8 cellular contexts compared by ENCODE assay signal in the genomic region with DNA sequence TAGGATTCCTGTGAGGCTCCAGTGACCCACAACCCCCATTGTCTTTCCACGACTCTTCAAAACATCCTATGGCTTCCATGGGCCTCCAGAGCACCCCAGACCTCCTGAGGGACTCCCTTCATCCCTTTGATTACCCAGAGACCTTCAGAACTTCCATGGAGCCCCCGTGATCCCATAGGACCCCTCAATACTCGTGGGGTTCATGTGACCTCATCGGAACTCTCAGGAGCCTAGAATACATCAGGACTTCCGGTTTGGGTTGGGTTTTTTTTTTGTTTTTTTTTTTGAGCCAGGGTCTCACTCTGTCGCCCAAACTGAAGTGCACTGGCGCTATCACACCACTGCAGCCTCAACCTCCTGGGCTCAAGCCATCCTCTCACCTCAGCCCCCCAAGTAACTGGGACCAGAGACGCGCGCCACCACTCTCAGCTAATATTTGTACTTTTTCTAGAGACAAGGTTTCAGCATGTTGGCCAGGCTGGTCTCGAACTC. TPM values are rescaled to one million over a fixed set of nuclear protein-coding genes. Genes with fewer than 3 reads are reported as not detected.
DNase-seq lines count a peak whose midpoint lies in the region; ATAC-seq and TF ChIP-seq lines count a peak whose summit lies in the region.
"Had no signal": no experiment of that assay in that cellular context is flagged by ENCODE, and none has a peak within 500 bp of the region (broad histone marks: within the 10 kb centered on the region; RNA-seq: fewer than 3 reads in every experiment).

No MANE protein-coding gene starts in this region.

- H3K4me1 ChIP-seq in GM23248 (ENCODE audit: insufficient read depth) (peaks cover 28% of the 10 kb centered on the region), smooth muscle cell (ENCODE audit: low read depth) (peaks cover 13% of the 10 kb centered on the region)

- H2AFZ ChIP-seq in GM23248 (peak overlapping the region; percentile 67), smooth muscle cell (ENCODE audit: low read depth) (peak overlapping the region; percentile 6)

- no peaks in the 10 kb centered on the region for H3K27me3 ChIP-seq in GM23248 (replicated peaks; ENCODE audit: insufficient read depth)
- no peaks in the 10 kb centered on the region for H3K27me3 ChIP-seq in WERI-Rb-1 (ENCODE audit: insufficient read depth, low read depth, severe bottlenecking)
- H3K27me3 ChIP-seq in smooth muscle cell (ENCODE audit: low read depth), result no peaks in the 10 kb centered on the region

- H3K4me3 ChIP-seq in GM23248, result peak overlapping the region; percentile 96
- H3K4me3 ChIP-seq in WERI-Rb-1 (ENCODE audit: low read depth, low read length), result peak overlapping the region; percentile 72
- H3K4me3 ChIP-seq in smooth muscle cell, result peak overlapping the region; percentile 63

- H3K9me3 Mint-ChIP-seq in glutamatergic neuron (ENCODE audit: unreplicated experiment), result peaks cover 4% of the 10 kb centered on the region

- peaks cover 3% of the 10 kb centered on the region for H3K27me3 Mint-ChIP-seq in glutamatergic neuron (ENCODE audit: unreplicated experiment)

- DNase-seq in GM23248 (no peak), WERI-Rb-1 (no peak), glutamatergic neuron (no peak), smooth muscle cell (lab: John Stamatoyannopoulos, UW; ENCODE audit: unreplicated experiment) (no peak), C1 segment of cervical spinal cord (lab: John Stamatoyannopoulos, UW) (no peak), SK-N-DZ (ENCODE audit: low spot score) (no peak), left lobe of liver (ENCODE audit: low spot score) (no peak)

- ATAC-seq in left lobe of liver, result no peak

- H3K4me1 Mint-ChIP-seq in glutamatergic neuron (ENCODE audit: low read depth, unreplicated experiment), result peaks cover 10% of the 10 kb centered on the region

- peaks cover 34% of the 10 kb centered on the region for H3F3A ChIP-seq in GM23248 (ENCODE audit: insufficient read depth)
- no peaks in the 10 kb centered on the region for H3F3A ChIP-seq in smooth muscle cell (ENCODE audit: low read depth)

- peak overlapping the region; percentile 100 for H3K4me3 Mint-ChIP-seq in glutamatergic neuron (ENCODE audit: unreplicated experiment)

- 6 to 18% methylated on average over 10 to 11 of the region's 11 CpGs for WGBS in GM23248 (ENCODE audit: low coverage in 1 of 2, low lambda C conversion rate in 2 of 2, missing lambda C conversion rate in 2 of 2), 2 experiments
- WGBS in smooth muscle cell (ENCODE audit: low lambda C conversion rate), result 55% methylated on average over 11 of the region's 11 CpGs

- H3K36me3 Mint-ChIP-seq in glutamatergic neuron (ENCODE audit: unreplicated experiment), result no peaks in the 10 kb centered on the region

- H3K9ac ChIP-seq in GM23248, result peak overlapping the region; percentile 97
- H3K9ac ChIP-seq in smooth muscle cell (ENCODE audit: low read depth), result peak overlapping the region; percentile 95

- H3K27ac ChIP-seq in GM23248, result peak overlapping the region; percentile 97
- H3K27ac ChIP-seq in WERI-Rb-1, result peak overlapping the region; percentile 96
- H3K27ac ChIP-seq in smooth muscle cell (ENCODE audit: low read depth), result peak overlapping the region; percentile 95

- H3K79me2 ChIP-seq in GM23248 (ENCODE audit: insufficient read depth) (peaks cover 34% of the 10 kb centered on the region), smooth muscle cell (ENCODE audit: low read depth) (no peaks in the 10 kb centered on the region)

- in situ Hi-C loops in GM23248 (cut with MboI), result no loop called here

- TF ChIP-seq CTCF in WERI-Rb-1 (IDR thresholded peaks at IDR 0.05; ENCODE audit: low read depth, low read length) (no peak), glutamatergic neuron (IDR thresholded peaks at IDR 0.05; ENCODE audit: partially characterized antibody, unreplicated experiment) (no peak), smooth muscle cell (IDR thresholded peaks at IDR 0.05; ENCODE audit: borderline replicate concordance, insufficient read depth, poor library complexity, severe bottlenecking) (no peak)

- H3K9me2 ChIP-seq in GM23248 (ENCODE audit: insufficient read depth), result no peaks in the 10 kb centered on the region

- H3K36me3 ChIP-seq in GM23248 (ENCODE audit: low read depth) (no peaks in the 10 kb centered on the region), WERI-Rb-1 (peaks cover 18% of the 10 kb centered on the region), smooth muscle cell (ENCODE audit: low read depth) (no peaks in the 10 kb centered on the region)

- H3K4me2 ChIP-seq in GM23248 (ENCODE audit: unreplicated experiment) (peak overlapping the region; percentile 97), smooth muscle cell (peak overlapping the region; percentile 93)

- no peaks in the 10 kb centered on the region for H4K20me1 ChIP-seq in GM23248 (ENCODE audit: insufficient read depth)
- no peaks in the 10 kb centered on the region for H4K20me1 ChIP-seq in smooth muscle cell (ENCODE audit: low read depth)

- H3K9me3 ChIP-seq in GM23248 (ENCODE audit: low read depth), result no peaks in the 10 kb centered on the region
- no peaks in the 10 kb centered on the region for H3K9me3 ChIP-seq in WERI-Rb-1 (ENCODE audit: severe bottlenecking)
- H3K9me3 ChIP-seq in smooth muscle cell (replicated peaks; ENCODE audit: low read depth), result no peaks in the 10 kb centered on the region

- peak overlapping the region; percentile 100 for H3K27ac Mint-ChIP-seq in glutamatergic neuron (ENCODE audit: unreplicated experiment)

RNA-seq across cellular contexts. Expression of a gene that starts 0.8 kb away (rescaled TPM):
- total RNA-seq in GM23248 (2014; rRNA removed; shearing (Covaris generic)), result 30.4 and 43.8 TPM in 2 replicates
- polyA plus RNA-seq in GM23248 (2016; fragmentation: Nextera tagmentation; extraction: Ambion mirVana), result 9.0 and 9.4 TPM in 2 replicates
- total RNA-seq in glutamatergic neuron (ENCODE audit: unreplicated experiment), result 28.6 TPM
- 10.5 and 18.6 TPM in 2 replicates for total RNA-seq in smooth muscle cell
- 24.6 and 24.7 TPM in 2 replicates for polyA plus RNA-seq in smooth muscle cell
- 6.8 and 14.6 TPM in 2 replicates for polyA plus RNA-seq in SK-N-DZ (2014; cell fraction: cytosol; rRNA removed)
- polyA plus RNA-seq in SK-N-DZ (2014; cell fraction: nucleus; rRNA removed), result 20.4 and 21.3 TPM in 2 replicates
- total RNA-seq in left lobe of liver, result 29.7 TPM

RNA-seq across cellular contexts. Expression of a gene that starts 2.2 kb away (rescaled TPM):
- total RNA-seq in GM23248 (2014; rRNA removed; shearing (Covaris generic)), result 68.0 and 90.2 TPM in 2 replicates
- polyA plus RNA-seq in GM23248 (2016; fragmentation: Nextera tagmentation; extraction: Ambion mirVana) (73.5 and 79.9 TPM in 2 replicates), smooth muscle cell (84.9 and 89.8 TPM in 2 replicates)
- total RNA-seq in glutamatergic neuron (ENCODE audit: unreplicated experiment) (104 TPM), smooth muscle cell (54.7 and 77.1 TPM in 2 replicates), left lobe of liver (48.8 TPM)
- 105 and 107 TPM in 2 replicates for polyA plus RNA-seq in SK-N-DZ (2014; cell fraction: cytosol; rRNA removed)
- 190 and 225 TPM in 2 replicates for polyA plus RNA-seq in SK-N-DZ (2014; cell fraction: nucleus; rRNA removed)

RNA-seq across cellular contexts. Expression of a gene that starts 12.5 kb away (rescaled TPM):
- total RNA-seq in GM23248 (2014; rRNA removed; shearing (Covaris generic)), result not detected in 2 replicates
- polyA plus RNA-seq in GM23248 (2016; fragmentation: Nextera tagmentation; extraction: Ambion mirVana) (not detected in 2 replicates), smooth muscle cell (0.39 TPM in 1 of 2 replicates, not detected in the other)
- total RNA-seq in glutamatergic neuron (ENCODE audit: unreplicated experiment) (188 TPM), smooth muscle cell (0.04 and 0.54 TPM in 2 replicates), left lobe of liver (0.15 TPM)
- polyA plus RNA-seq in SK-N-DZ (2014; cell fraction: cytosol; rRNA removed), result not detected in 2 replicates
- polyA plus RNA-seq in SK-N-DZ (2014; cell fraction: nucleus; rRNA removed), result 0.16 TPM in 1 of 2 replicates, not detected in the other

RNA-seq across cellular contexts. Expression of a gene that starts 20.2 kb away (rescaled TPM):
- total RNA-seq in GM23248 (2014; rRNA removed; shearing (Covaris generic)), result 1.3 and 1.6 TPM in 2 replicates
- polyA plus RNA-seq in GM23248 (2016; fragmentation: Nextera tagmentation; extraction: Ambion mirVana) (4.6 and 5.7 TPM in 2 replicates), smooth muscle cell (0.85 and 2.0 TPM in 2 replicates)
- total RNA-seq in glutamatergic neuron (ENCODE audit: unreplicated experiment) (13.1 TPM), smooth muscle cell (0.27 and 0.45 TPM in 2 replicates), left lobe of liver (2.1 TPM)
- 0.32 and 0.54 TPM in 2 replicates for polyA plus RNA-seq in SK-N-DZ (2014; cell fraction: cytosol; rRNA removed)
- 1.1 and 1.5 TPM in 2 replicates for polyA plus RNA-seq in SK-N-DZ (2014; cell fraction: nucleus; rRNA removed)

RNA-seq across cellular contexts. Expression of a gene that starts 28.6 kb away (rescaled TPM):
- total RNA-seq in GM23248 (2014; rRNA removed; shearing (Covaris generic)), result not detected in 2 replicates
- polyA plus RNA-seq in GM23248 (2016; fragmentation: Nextera tagmentation; extraction: Ambion mirVana) (not detected in 2 replicates), smooth muscle cell (not detected in 2 replicates)
- total RNA-seq in glutamatergic neuron (ENCODE audit: unreplicated experiment) (0.88 TPM), smooth muscle cell (not detected in 2 replicates), left lobe of liver (not detected)
- not detected in 2 replicates for polyA plus RNA-seq in SK-N-DZ (2014; cell fraction: cytosol; rRNA removed)
- not detected in 2 replicates for polyA plus RNA-seq in SK-N-DZ (2014; cell fraction: nucleus; rRNA removed)
- total RNA-seq: posterior vena cava had no signal

Comparison
In these comparisons a context has a peak if more than half of its experiments do, and no peak if none do; other contexts are left out.
1. RNA of a gene that starts 12.5 kb away (total RNA-seq): 188 TPM in glutamatergic neuron (single experiment); 0.15 TPM in left lobe of liver (single experiment), 0.04 to 0.54 TPM in smooth muscle cell and not detected in GM23248; every median in the first group is over 100 times any median in the second.
2. Peak in every context shown above with its lines, with median percentiles within 50 percentile points of each other: H3K27ac ChIP-seq and H3K4me3 ChIP-seq.